Comparison of ENCODE assay signal across 15 cellular contexts in the genomic region with DNA sequence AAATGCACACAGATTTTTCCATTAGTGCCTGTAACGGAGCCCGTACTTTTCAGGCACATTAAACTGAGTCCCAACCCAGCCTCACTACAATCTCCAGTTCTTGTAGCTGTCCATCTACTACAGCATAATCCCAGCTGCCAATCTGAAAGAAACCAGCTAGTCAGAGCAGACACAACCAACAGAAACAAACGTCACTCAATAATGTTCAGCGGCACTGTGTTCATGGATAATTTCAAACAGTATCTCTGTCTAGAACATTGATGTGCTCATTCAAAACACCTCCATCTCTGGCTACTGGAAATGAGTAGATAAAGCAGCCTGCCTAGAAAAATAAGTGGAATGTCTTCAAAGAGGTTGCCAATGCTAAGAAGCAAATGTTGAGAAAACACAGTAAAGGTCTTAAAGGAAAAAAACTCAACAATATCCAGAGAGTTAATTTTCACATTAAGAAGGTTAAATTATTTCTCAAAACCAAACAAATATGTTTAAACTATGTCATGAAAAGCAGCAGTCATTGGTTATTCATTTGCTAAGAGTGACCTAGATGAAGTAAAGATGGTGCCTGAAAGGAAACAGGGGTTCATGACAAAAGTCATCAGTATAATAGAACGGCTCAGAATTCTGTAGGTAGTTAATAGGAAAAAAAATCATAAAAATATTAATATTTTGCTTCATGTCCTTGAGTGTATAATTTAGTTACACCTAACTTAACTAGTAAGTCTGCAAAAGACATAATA.
"Had no signal": no experiment of that assay in that cellular context is flagged by ENCODE, and none has a peak within 500 bp of the region (broad histone marks: within the 10 kb centered on the region; RNA-seq: fewer than 3 reads in every experiment).

No MANE protein-coding gene starts in this region.

- H3K27ac ChIP-seq: adrenal gland, esophagus muscularis mucosa had no signal

- H3K27me3 ChIP-seq: adrenal gland, esophagus muscularis mucosa had no signal

- FAIRE-seq: endothelial cell of umbilical vein had no signal

- H3K4me1 ChIP-seq: adrenal gland had no signal

- DNase-seq: activated effector memory CD4-positive, alpha-beta T cell treated with anti-CD3 and anti-CD28 coated beads, Interleukin-2, amount 50 U/mL, for 16 hours; activated T-cell treated with anti-CD3 and anti-CD28 coated beads, Interleukin-2, amount 50 U/mL, for 72 hours; adrenal gland; effector CD8-positive, alpha-beta T cell; mesendoderm; nucleus accumbens; stimulated activated CD4-positive, alpha-beta T cell treated with anti-CD3 and anti-CD28 coated beads, Interleukin-12 subunit alpha, Interleukin-12 subunit beta, amount 100 ng/mL, for 4 hours; stimulated activated CD4-positive, alpha-beta T cell treated with anti-CD3 and anti-CD28 coated beads, Interleukin-1b, Interleukin-23, amount 100 ng/mL, for 48 hours; stimulated activated CD8-positive, alpha-beta memory T cell treated with anti-CD3 and anti-CD28 coated beads, Interleukin-4, amount 100 ng/mL, for 48 hours; stimulated activated naive CD4-positive, alpha-beta T cell had no signal

- H3K36me3 ChIP-seq: adrenal gland, esophagus muscularis mucosa had no signal

- H3K9me3 ChIP-seq: adrenal gland, esophagus muscularis mucosa had no signal

- ATAC-seq: activated CD4-positive, CD25-positive, alpha-beta regulatory T cell treated with anti-CD3 and anti-CD28 coated beads, Interleukin-2, amount 50 U/mL, for 24 hours; activated naive CD4-positive, alpha-beta T cell treated with anti-CD3 and anti-CD28 coated beads, Interleukin-2, amount 50 U/mL, for 72 hours; activated T-cell treated with anti-CD3 and anti-CD28 coated beads, Interleukin-2, amount 50 U/mL, for 72 hours; natural killer cell treated with Interleukin-12 subunit alpha and Interleukin-12 subunit beta and Interleukin-15 and Interleukin-18, amount 100 ng/mL, for 72 hours had no signal

- H3K4me3 ChIP-seq: adrenal gland, esophagus muscularis mucosa had no signal
